ENCODE assay signal across 20 cellular contexts in genomic region chr14:100098171-100098570, GRCh38. TPM values are rescaled to one million over a fixed set of nuclear protein-coding genes. Genes with fewer than 3 reads are reported as not detected.
A peak's percentile ranks its signal among the peaks of the same experiment; 100 is the strongest.
DNase-seq lines count a peak whose midpoint lies in the region; ATAC-seq, FAIRE-seq and TF ChIP-seq lines count a peak whose summit lies in the region.
"Had no signal": no experiment of that assay in that cellular context is flagged by ENCODE, and none has a peak within 500 bp of the region (broad histone marks: within the 10 kb centered on the region; RNA-seq: fewer than 3 reads in every experiment).

No MANE protein-coding gene starts in this region.

- peaks cover 91% of the 10 kb centered on the region for H3K36me3 Mint-ChIP-seq in activated T-cell treated with anti-CD3 and anti-CD28 coated beads, Interleukin-2, amount 50 U/mL, for 24 hours (ENCODE audit: low read depth)
- H3K36me3 Mint-ChIP-seq in T-cell: peaks cover 72% of the 10 kb centered on the region
- peaks cover 12% of the 10 kb centered on the region for H3K36me3 Mint-ChIP-seq in progenitor cell of endocrine pancreas (ENCODE audit: insufficient read depth)

- FAIRE-seq in GM12878 (lab: Jason Lieb, UNC): no peak
- FAIRE-seq: H54, urothelium cell line had no signal

- H4K20me1 ChIP-seq in GM12878 (ENCODE audit: control insufficient read depth, insufficient read depth): no peaks in the 10 kb centered on the region

- TF ChIP-seq CTCF in GM12878 (IDR thresholded peaks at IDR 0.05 in 2 of 3, conservative IDR thresholded peaks at IDR 0.05 in 1 of 3; ENCODE audit: control insufficient read depth in 2 of 3, extremely low read depth in 1 of 3, insufficient read depth in 1 of 3, low read depth in 3 of 3, low read length in 3 of 3) (no peak), progenitor cell of endocrine pancreas (IDR thresholded peaks at IDR 0.05; ENCODE audit: unreplicated experiment) (no peak)

- H3K27ac Mint-ChIP-seq in activated T-cell treated with anti-CD3 and anti-CD28 coated beads, Interleukin-2, amount 50 U/mL, for 24 hours: peak overlapping the region; percentile 94
- H3K27ac Mint-ChIP-seq in T-cell: peak overlapping the region; percentile 88 to 89
- peak overlapping the region; percentile 82 for H3K27ac Mint-ChIP-seq in progenitor cell of endocrine pancreas
- H3K27ac Mint-ChIP-seq: dendritic cell treated with granulocyte-macrophage colony-stimulating factor and Interleukin-4, amounts not matched to agents 40 ng/mL and 50 ng/mL, for 4 days had no signal

- H3K9me3 ChIP-seq in GM12878 (replicated peaks; ENCODE audit: control insufficient read depth, insufficient read depth, low read length): no peaks in the 10 kb centered on the region
- H3K9me3 ChIP-seq: Caco-2, gastroesophageal sphincter, right lobe of liver had no signal

- no peaks in the 10 kb centered on the region for H3K9me3 Mint-ChIP-seq in activated T-cell treated with anti-CD3 and anti-CD28 coated beads, Interleukin-2, amount 50 U/mL, for 24 hours
- no peaks in the 10 kb centered on the region for H3K9me3 Mint-ChIP-seq in T-cell
- no peaks in the 10 kb centered on the region for H3K9me3 Mint-ChIP-seq in progenitor cell of endocrine pancreas (ENCODE audit: low read depth)
- H3K9me3 Mint-ChIP-seq: dendritic cell treated with granulocyte-macrophage colony-stimulating factor and Interleukin-4, amounts not matched to agents 40 ng/mL and 50 ng/mL, for 4 days had no signal

- intact Hi-C loops in GM12878 (cut with micrococcal nuclease; ENCODE audit: unreplicated experiment): no loop called here

- H3K27me3 Mint-ChIP-seq in activated T-cell treated with anti-CD3 and anti-CD28 coated beads, Interleukin-2, amount 50 U/mL, for 24 hours: no peaks in the 10 kb centered on the region
- no peaks in the 10 kb centered on the region for H3K27me3 Mint-ChIP-seq in T-cell
- H3K27me3 Mint-ChIP-seq in progenitor cell of endocrine pancreas: no peaks in the 10 kb centered on the region
- H3K27me3 Mint-ChIP-seq: dendritic cell treated with granulocyte-macrophage colony-stimulating factor and Interleukin-4, amounts not matched to agents 40 ng/mL and 50 ng/mL, for 4 days had no signal

- SMC1A ChIA-PET in GM12878 (lab: Charles Lee; ENCODE audit: uncharacterized antibody, unreplicated experiment): no interaction called here

- CTCF ChIA-PET in T-cell (lab: Charles Lee) (interaction anchor here in 1 of 2 donors (0.6 kb wide), 1 partner anchor 14 kb away, joined by 3 read pairs; no protein-coding TSS in a partner anchor), GM12878 (lab: Yijun Ruan, JAX) (interaction anchor here (3.4 kb wide), 1 partner anchor 26 kb away, joined by 15 read pairs; no protein-coding TSS in a partner anchor)

- no peaks in the 10 kb centered on the region for H3K27me3 ChIP-seq in GM12878 (replicated peaks in 1 of 2; ENCODE audit: control insufficient read depth in 2 of 2, insufficient read depth in 2 of 2, low read length in 1 of 2)
- H3K27me3 ChIP-seq: gastroesophageal sphincter, right lobe of liver had no signal

- H3K4me3 ChIP-seq in GM12878: no peak overlapping the region
- H3K4me3 ChIP-seq: gastroesophageal sphincter, PC-9, right lobe of liver had no signal

- ATAC-seq in T-cell (replicated peaks in 1 of 4): no peak
- ATAC-seq in GM12878: no peak
- ATAC-seq: gastroesophageal sphincter, right lobe of liver had no signal

- H2AFZ ChIP-seq in GM12878 (ENCODE audit: control insufficient read depth, low read depth, low read length): no peak overlapping the region
- H2AFZ ChIP-seq: PC-9 had no signal

- no peak overlapping the region for H3K4me3 Mint-ChIP-seq in activated T-cell treated with anti-CD3 and anti-CD28 coated beads, Interleukin-2, amount 50 U/mL, for 24 hours
- H3K4me3 Mint-ChIP-seq in T-cell: peak overlapping the region; percentile 35 to 81 (median 37)
- H3K4me3 Mint-ChIP-seq in progenitor cell of endocrine pancreas (ENCODE audit: low read depth): no peak overlapping the region
- H3K4me3 Mint-ChIP-seq: dendritic cell treated with granulocyte-macrophage colony-stimulating factor and Interleukin-4, amounts not matched to agents 40 ng/mL and 50 ng/mL, for 4 days had no signal

- no peak overlapping the region for H3K27ac ChIP-seq in GM12878 (ENCODE audit: control insufficient read depth, insufficient read depth)
- H3K27ac ChIP-seq: gastroesophageal sphincter, HL-60, PC-9, right lobe of liver had no signal

- POLR2A ChIA-PET in T-cell (lab: Charles Lee) (no interaction called here), GM12878 (lab: Charles Lee) (interaction anchor here (0.6 kb wide), 1 partner anchor 16 kb away, joined by 3 read pairs; no protein-coding TSS in a partner anchor)

- TF ChIP-seq EP300 in GM12878 (IDR thresholded peaks at IDR 0.05; ENCODE audit: borderline replicate concordance in 1 of 2, control insufficient read depth in 1 of 2, low read depth in 2 of 2, low read length in 2 of 2): no peak

- H3K36me3 ChIP-seq in GM12878 (ENCODE audit: control insufficient read depth in 2 of 2, insufficient read depth in 2 of 2, low read length in 1 of 2): peaks cover 23 to 47% of the 10 kb centered on the region in 2 experiments

- 98% methylated on average over 8 of the region's 8 CpGs for WGBS in GM12878 (ENCODE audit: insufficient coverage, insufficient replicate concordance, low lambda C conversion rate, missing lambda C conversion rate)

- peak; percentile 30 for DNase-seq in activated T-cell treated with anti-CD3 and anti-CD28 coated beads, Interleukin-2, amount 50 U/mL, for 24 hours
- DNase-seq in activated T-cell treated with anti-CD3 and anti-CD28 coated beads for 4 hours: no peak
- no peak for DNase-seq in T-cell
- no peak for DNase-seq in GM12878 (ENCODE audit: low read depth, low spot score)
- no peak for DNase-seq in progenitor cell of endocrine pancreas (ENCODE audit: low spot score, unreplicated experiment)
- DNase-seq in medulla oblongata (ENCODE audit: extremely low spot score): no peak
- no peak for DNase-seq in ecto neural progenitor cell (ENCODE audit: low spot score)
- DNase-seq in 8988T: no peak
- DNase-seq: activated CD8-positive, alpha-beta memory T cell treated with anti-CD3 and anti-CD28 coated beads for 24 hours; Caco-2; IMR-90; NCI-H1694; PC-9; stimulated activated CD4-positive, alpha-beta T cell treated with anti-CD3 and anti-CD28 coated beads, Interleukin-1b, Interleukin-23, amount 100 ng/mL, for 48 hours had no signal

- no peaks in the 10 kb centered on the region for H3K79me2 ChIP-seq in GM12878 (ENCODE audit: control insufficient read depth, insufficient read depth, low read length)

- no peaks in the 10 kb centered on the region; the same call in 1 of the 2 replicates for H3K4me1 ChIP-seq in GM12878 (ENCODE audit: control insufficient read depth, insufficient read depth, low read length)
- H3K4me1 ChIP-seq: Caco-2 had no signal

- TSS peak; percentile 34 for BruUV-seq in GM12878 (replicated peaks; lab: Mats Ljungman, UMichigan)

- no peak overlapping the region for H3K4me2 ChIP-seq in GM12878 (ENCODE audit: control insufficient read depth, insufficient read depth)
- H3K4me2 ChIP-seq: PC-9 had no signal

- no peak for TF ChIP-seq POLR2A in GM12878 (IDR thresholded peaks at IDR 0.05; ENCODE audit: low read depth, low read length)

- in situ Hi-C loops in GM12878 (cut with MboI): no loop called here

- no peak overlapping the region for H3K9ac ChIP-seq in GM12878 (ENCODE audit: control insufficient read depth, insufficient read depth, low read length)

- RAD21 ChIA-PET in GM12878 (lab: Charles Lee; ENCODE audit: unreplicated experiment): no interaction called here

- H3K4me1 Mint-ChIP-seq in activated T-cell treated with anti-CD3 and anti-CD28 coated beads, Interleukin-2, amount 50 U/mL, for 24 hours (ENCODE audit: low read depth): peaks cover 90% of the 10 kb centered on the region
- H3K4me1 Mint-ChIP-seq in T-cell (peaks cover 97 to 99% (median 98%) of the 10 kb centered on the region in 3 donors), progenitor cell of endocrine pancreas (ENCODE audit: low read depth) (no peaks in the 10 kb centered on the region)

- no peak for TF ChIP-seq RAD21 in GM12878 (IDR thresholded peaks at IDR 0.05; ENCODE audit: insufficient read depth, low read depth, low read length)

TF ChIP-seq in GM12878, 131 proteins besides CTCF, POLR2A, EP300 and RAD21 (continues in another document):
- no peak for TF ChIP-seq HDGF (IDR thresholded peaks at IDR 0.05)
- TF ChIP-seq BHLHE40 (IDR thresholded peaks at IDR 0.05; ENCODE audit: borderline replicate concordance in 1 of 2, low read depth in 2 of 2, low read length in 1 of 2): no peak
- no peak for TF ChIP-seq NR2C2 (IDR thresholded peaks at IDR 0.05; ENCODE audit: borderline replicate concordance, control insufficient read depth, insufficient read length, low read depth)
- no peak for TF ChIP-seq NFYA (IDR thresholded peaks at IDR 0.05; ENCODE audit: borderline replicate concordance, low read depth, low read length)
- no peak for TF ChIP-seq TBL1XR1 (IDR thresholded peaks at IDR 0.05; ENCODE audit: low read depth, low read length)

RNA-seq across cellular contexts. Expression of gene EVL, which starts 32.9 kb away (rescaled TPM):
- total RNA-seq in T-cell: 1,000 to 10,000 TPM; 1,049 to 1,157 (median 1,125) TPM
- total RNA-seq in GM12878 (2013; cell fraction: nucleolus; rRNA removed): 1,242 and 1,365 TPM in 2 replicates
- total RNA-seq in GM12878 (2014; rRNA removed): 92.2 and 98.6 TPM in 2 replicates
- 87.4 and 87.6 TPM in 2 replicates for total RNA-seq in GM12878 (2014; rRNA removed; fragmentation: Illumina TruSeq; extraction: Trizol)
- 104 and 112 TPM in 2 replicates for total RNA-seq in GM12878 (2021)
- 102 TPM for polyA plus RNA-seq in GM12878 (2011; ENCODE audit: low read depth)
- 226 and 341 TPM in 2 replicates for polyA plus RNA-seq in GM12878 (2011; rRNA removed)
- 282 and 297 TPM in 2 replicates for polyA plus RNA-seq in GM12878 (2011; cell fraction: cytosol; rRNA removed)
- polyA plus RNA-seq in GM12878 (2011; cell fraction: nucleus; rRNA removed): 1,111 and 1,225 TPM in 2 replicates
- 138 and 162 TPM in 2 replicates for polyA plus RNA-seq in GM12878 (2012)
- 115 and 128 TPM in 2 replicates for polyA plus RNA-seq in GM12878 (2014; fragmentation: Illumina TruSeq; extraction: Trizol)
- polyA plus RNA-seq in GM12878 (2014; fragmentation: Nextera tagmentation; extraction: Ambion mirVana): 10 to 100 TPM; 11.9 to 13.6 TPM
- 118 and 128 TPM in 2 replicates for polyA plus RNA-seq in GM12878 (2014; rRNA removed)
- 10 to 100 TPM; 33.5 to 35.4 TPM for polyA plus RNA-seq in GM12878 (2016; fragmentation: Nextera tagmentation; extraction: Ambion mirVana)
- 273 and 309 TPM in 2 replicates for polyA minus RNA-seq in GM12878 (2011; rRNA and poly(A)+ RNA removed)
- polyA minus RNA-seq in GM12878 (2011; cell fraction: cytosol; rRNA and poly(A)+ RNA removed): 71.8 and 79.0 TPM in 2 replicates
- polyA minus RNA-seq in GM12878 (2011; cell fraction: nucleus; rRNA and poly(A)+ RNA removed): 230 and 324 TPM in 2 replicates
- 207 and 216 TPM in 2 replicates for total RNA-seq in progenitor cell of endocrine pancreas

Comparison
In these comparisons a context has a peak if more than half of its experiments do, and no peak if none do; other contexts are left out.
1. H3K4me3 Mint-ChIP-seq: peak in T-cell (3 of 3); none in activated T-cell treated with anti-CD3 and anti-CD28 coated beads, Interleukin-2, amount 50 U/mL, for 24 hours (single experiment) and progenitor cell of endocrine pancreas (single experiment).
2. Peak in every context shown above with its lines, with median percentiles within 50 percentile points of each other: H3K27ac Mint-ChIP-seq.